Comparison of ENCODE assay signal across 16 cellular contexts in genomic region chr14:90696728-90697127, GRCh38.
DNase-seq lines count a peak whose midpoint lies in the region; TF ChIP-seq lines count a peak whose summit lies in the region.
"Had no signal": no experiment of that assay in that cellular context is flagged by ENCODE, and none has a peak within 500 bp of the region (broad histone marks: within the 10 kb centered on the region; RNA-seq: fewer than 3 reads in every experiment).

No MANE protein-coding gene starts in this region.

- H3K36me3 ChIP-seq in muscle layer of duodenum (ENCODE audit: control insufficient read depth in 1 of 2, insufficient read depth in 2 of 2, low read length in 2 of 2) (no peaks in the 10 kb centered on the region), tibial artery (no peaks in the 10 kb centered on the region)
- H3K36me3 ChIP-seq: pancreas had no signal

- H3K9me3 ChIP-seq in muscle layer of duodenum (ENCODE audit: control insufficient read depth in 1 of 2, low read length in 2 of 2): no peaks in the 10 kb centered on the region
- no peaks in the 10 kb centered on the region for H3K9me3 ChIP-seq in tibial artery
- H3K9me3 ChIP-seq: pancreas had no signal

- H3K4me3 ChIP-seq in muscle layer of duodenum (ENCODE audit: low read depth in 1 of 2, low read length in 2 of 2) (no peak overlapping the region), tibial artery (no peak overlapping the region)
- H3K4me3 ChIP-seq: pancreas had no signal

- peaks cover 0 to 31% of the 10 kb centered on the region in 2 donors for H3K4me1 ChIP-seq in muscle layer of duodenum (ENCODE audit: control insufficient read depth in 1 of 2, insufficient read depth in 2 of 2, low read length in 2 of 2)
- H3K4me1 ChIP-seq in tibial artery: peaks cover 0 to 33% (median 25%) of the 10 kb centered on the region in 4 donors

- TF ChIP-seq CTCF in tibial artery (IDR thresholded peaks at IDR 0.05): no peak

- intact Hi-C loops in tibial artery (cut with DNase I; ENCODE audit: low total_unique reads): loop anchor here (2.0 kb wide), 1 partner anchor 72 kb away; no protein-coding TSS in a partner anchor

- H3K27me3 ChIP-seq in muscle layer of duodenum (ENCODE audit: low read depth, low read length) (no peaks in the 10 kb centered on the region), tibial artery (no peaks in the 10 kb centered on the region)
- H3K27me3 ChIP-seq: pancreas had no signal

- H3K27ac ChIP-seq in muscle layer of duodenum (ENCODE audit: low read length): peak overlapping the region; percentile 65
- peak overlapping the region; percentile 79 for H3K27ac ChIP-seq in tibial artery
- H3K27ac ChIP-seq: pancreas had no signal

- DNase-seq in NCI-H510A treated with DMSO at 0.1 percent for 48 hours (lab: John Stamatoyannopoulos, UW) (peak; percentile 37), NCI-H510A (lab: John Stamatoyannopoulos, UW) (no peak), dermis blood vessel endothelial cell (peak; percentile 30), tibial artery (no peak), globus pallidus (ENCODE audit: low spot score) (no peak), NCI-H524 (lab: John Stamatoyannopoulos, UW) (no peak)
- no peak for DNase-seq in activated CD4-positive, alpha-beta T cell treated with anti-CD3 and anti-CD28 coated beads for 1 hour
- DNase-seq: activated CD4-positive, alpha-beta memory T cell treated with anti-CD3 and anti-CD28 coated beads for 36 hours; amniotic stem cell; GDM1; Kasumi-1; pancreas; SIG-M5; stimulated activated CD4-positive, alpha-beta T cell treated with anti-CD3 and anti-CD28 coated beads, Interleukin-1b, Interleukin-23, amount 100 ng/mL, for 48 hours; T-helper 9 cell had no signal

Comparison
In these comparisons a context has a peak if more than half of its experiments do, and no peak if none do; other contexts are left out.
1. DNase-seq: peak in NCI-H510A treated with DMSO at 0.1 percent for 48 hours (single experiment) and dermis blood vessel endothelial cell (single experiment); none in NCI-H510A (single experiment), tibial artery (0 of 2), globus pallidus (single experiment), activated CD4-positive, alpha-beta T cell treated with anti-CD3 and anti-CD28 coated beads for 1 hour (single experiment) and NCI-H524 (0 of 2).